Comparison of ENCODE assay signal across 8 cellular contexts in the genomic region with DNA sequence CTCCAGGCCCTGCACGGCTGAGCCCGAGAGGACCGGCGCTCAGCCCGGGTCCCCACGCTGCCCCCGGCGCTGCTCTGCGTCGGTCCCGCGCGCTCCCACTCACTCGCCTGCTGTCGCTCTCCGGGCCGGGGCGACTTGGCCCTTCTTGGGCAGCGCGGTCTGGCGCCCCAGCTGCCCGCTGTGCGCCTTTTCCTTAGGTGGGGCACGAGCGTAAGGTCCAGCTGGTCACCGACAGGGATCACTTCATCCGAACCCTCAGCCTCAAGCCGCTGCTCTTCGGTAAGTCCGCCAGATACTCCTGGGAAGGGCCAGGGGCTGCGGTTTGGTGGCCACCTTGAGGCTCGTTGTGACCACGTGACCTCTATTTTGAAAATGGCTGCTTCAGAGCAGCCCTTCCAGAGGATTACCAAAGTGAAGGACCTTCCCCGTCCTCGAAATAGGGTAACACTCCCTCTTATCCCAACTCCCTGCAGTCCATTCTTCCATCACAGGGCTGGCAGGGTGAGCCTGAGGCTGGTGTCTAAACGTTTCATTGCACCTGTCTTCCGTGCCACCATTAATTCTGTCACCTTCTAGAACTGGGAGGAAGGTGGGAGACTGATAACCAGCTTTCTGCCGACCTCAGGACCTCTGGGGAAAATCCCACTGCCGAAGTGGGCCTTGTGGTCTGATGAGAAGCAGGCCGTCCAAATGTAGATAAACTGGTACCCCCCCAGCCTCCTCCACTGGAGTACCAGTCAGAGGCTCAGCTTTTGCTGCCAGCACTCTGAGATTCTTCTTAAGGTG. TPM values are rescaled to one million over a fixed set of nuclear protein-coding genes. Genes with fewer than 3 reads are reported as not detected.
DNase-seq lines count a peak whose midpoint lies in the region; ATAC-seq and TF ChIP-seq lines count a peak whose summit lies in the region.

No MANE protein-coding gene starts in this region.

- H3K4me1 ChIP-seq in ovary (ENCODE audit: insufficient read depth): peaks cover 3% of the 10 kb centered on the region

- no peak for DNase-seq in Right ventricle myocardium superior
- no peak for DNase-seq in Right ventricle myocardium inferior (ENCODE audit: missing footprints)
- DNase-seq in activated CD4-positive, alpha-beta memory T cell treated with anti-CD3 and anti-CD28 coated beads, Interleukin-2, amount 10 ng/mL, durations not matched to agents 7 days and 5 days: peak; percentile 58
- peak; percentile 28 for DNase-seq in fibroblast of villous mesenchyme (ENCODE audit: low read depth)
- peak in 2 of 5 donors; percentile 50 to 55 for DNase-seq in ovary
- no peak for DNase-seq in foreskin melanocyte
- DNase-seq in GM19238 (ENCODE audit: insufficient read length, low spot score): no peak

- CTCF ChIA-PET in activated CD4-positive, alpha-beta memory T cell treated with anti-CD3 and anti-CD28 coated beads, Interleukin-2, amount 10 ng/mL, durations not matched to agents 7 days and 5 days (lab: Charles Lee): interaction anchor here (1.0 to 9.4 kb wide), 4 partner anchors 9 to 103 kb away, joined by 4 to 124 read pairs (median 50); a partner anchor contains a TSS

- no peaks in the 10 kb centered on the region for H3K27me3 Mint-ChIP-seq in activated CD4-positive, alpha-beta memory T cell treated with anti-CD3 and anti-CD28 coated beads, Interleukin-2, amount 10 ng/mL, durations not matched to agents 7 days and 5 days

- no peaks in the 10 kb centered on the region for H3K36me3 ChIP-seq in ovary

- peaks cover 49% of the 10 kb centered on the region for H3K4me1 Mint-ChIP-seq in activated CD4-positive, alpha-beta memory T cell treated with anti-CD3 and anti-CD28 coated beads, Interleukin-2, amount 10 ng/mL, durations not matched to agents 7 days and 5 days

- intact Hi-C loops in Right ventricle myocardium superior (cut with DNase I): loop anchor here (10.0 kb wide), 1 partner anchor 454 kb away; no protein-coding TSS in a partner anchor
- intact Hi-C loops in Right ventricle myocardium inferior (cut with DNase I): no loop called here
- intact Hi-C loops in ovary (cut with DNase I): loop anchor here in 2 of 4 donors (2.0 to 10.0 kb wide), 2 partner anchors 16 to 454 kb away; a partner anchor contains a TSS

- peaks cover 19% of the 10 kb centered on the region for H3K36me3 Mint-ChIP-seq in activated CD4-positive, alpha-beta memory T cell treated with anti-CD3 and anti-CD28 coated beads, Interleukin-2, amount 10 ng/mL, durations not matched to agents 7 days and 5 days (ENCODE audit: low read depth)

- H3K9me3 ChIP-seq in ovary: no peaks in the 10 kb centered on the region

- peak overlapping the region; percentile 92 for H3K4me3 Mint-ChIP-seq in activated CD4-positive, alpha-beta memory T cell treated with anti-CD3 and anti-CD28 coated beads, Interleukin-2, amount 10 ng/mL, durations not matched to agents 7 days and 5 days

- H3K27me3 ChIP-seq in ovary: no peaks in the 10 kb centered on the region

- 1 to 4% (median 3%) methylated on average over 36 to 40 of the region's 40 CpGs for WGBS in ovary, 3 donors

- ATAC-seq in Right ventricle myocardium superior (ENCODE audit: poor library complexity): peak; percentile 32
- ATAC-seq in Right ventricle myocardium inferior: no peak
- peak; percentile 19 for ATAC-seq in HG03196 (IDR thresholded peaks at IDR 0.05; ENCODE audit: unreplicated experiment)

- no peaks in the 10 kb centered on the region for H3K9me3 Mint-ChIP-seq in activated CD4-positive, alpha-beta memory T cell treated with anti-CD3 and anti-CD28 coated beads, Interleukin-2, amount 10 ng/mL, durations not matched to agents 7 days and 5 days

- H3K4me3 ChIP-seq in fibroblast of villous mesenchyme (ENCODE audit: low read depth, low read length): peak overlapping the region; percentile 79
- H3K4me3 ChIP-seq in ovary: peak overlapping the region; percentile 68

- peak; percentile 1 for TF ChIP-seq POLR2A in ovary (IDR thresholded peaks at IDR 0.05)

- H3K27ac ChIP-seq in ovary: peak overlapping the region; percentile 95 to 96

- H3K27ac Mint-ChIP-seq in activated CD4-positive, alpha-beta memory T cell treated with anti-CD3 and anti-CD28 coated beads, Interleukin-2, amount 10 ng/mL, durations not matched to agents 7 days and 5 days: peak overlapping the region; percentile 90

- POLR2A ChIA-PET in activated CD4-positive, alpha-beta memory T cell treated with anti-CD3 and anti-CD28 coated beads, Interleukin-2, amount 10 ng/mL, durations not matched to agents 7 days and 5 days (lab: Charles Lee): interaction anchor here (0.8 to 9.0 kb wide), 10 partner anchors 9 to 274 kb away, joined by 3 to 190 read pairs (median 6); a partner anchor contains a TSS

- no peak for TF ChIP-seq EP300 in ovary (IDR thresholded peaks at IDR 0.05)

- no peak for TF ChIP-seq CTCF in fibroblast of villous mesenchyme (IDR thresholded peaks at IDR 0.05; ENCODE audit: insufficient read depth, low read depth, low read length)
- TF ChIP-seq CTCF in ovary (IDR thresholded peaks at IDR 0.05): no peak

RNA-seq across cellular contexts. Expression of a gene that starts 0.8 kb away (rescaled TPM):
- 25.1 TPM for total RNA-seq in Right ventricle myocardium superior
- total RNA-seq in Right ventricle myocardium inferior: 25.5 TPM
- 10 to 100 TPM; 48.4 to 49.9 TPM for total RNA-seq in activated CD4-positive, alpha-beta memory T cell treated with anti-CD3 and anti-CD28 coated beads, Interleukin-2, amount 10 ng/mL, durations not matched to agents 7 days and 5 days
- total RNA-seq in fibroblast of villous mesenchyme: 23.8 and 26.8 TPM in 2 replicates
- total RNA-seq in ovary: 100 to 1,000 TPM in 1 of 7 donors, 10 to 100 TPM in 6; 31.5 to 125 (median 46.5) TPM
- polyA plus RNA-seq in ovary: 10 to 100 TPM; 16.6 to 33.5 TPM

RNA-seq across cellular contexts. Expression of a gene that starts 16.4 kb away (rescaled TPM):
- total RNA-seq in Right ventricle myocardium superior (71.6 TPM), Right ventricle myocardium inferior (83.3 TPM), fibroblast of villous mesenchyme (75.6 and 77.3 TPM in 2 replicates), ovary (100 to 1,000 TPM; 116 to 289 (median 230) TPM)
- total RNA-seq in activated CD4-positive, alpha-beta memory T cell treated with anti-CD3 and anti-CD28 coated beads, Interleukin-2, amount 10 ng/mL, durations not matched to agents 7 days and 5 days: 100 to 1,000 TPM; 135 to 148 TPM
- 100 to 1,000 TPM; 109 to 196 TPM for polyA plus RNA-seq in ovary

RNA-seq across cellular contexts. Expression of a gene that starts 27.6 kb away (rescaled TPM):
- total RNA-seq in Right ventricle myocardium superior (7.9 TPM), Right ventricle myocardium inferior (9.0 TPM), fibroblast of villous mesenchyme (40.6 and 43.2 TPM in 2 replicates), ovary (10 to 100 TPM; 21.1 to 74.9 (median 27.5) TPM)
- total RNA-seq in activated CD4-positive, alpha-beta memory T cell treated with anti-CD3 and anti-CD28 coated beads, Interleukin-2, amount 10 ng/mL, durations not matched to agents 7 days and 5 days: 10 to 100 TPM; 21.6 to 24.5 TPM
- 10 to 100 TPM; 23.0 to 33.1 TPM for polyA plus RNA-seq in ovary

RNA-seq across cellular contexts. Expression of a gene that starts 31.1 kb away (rescaled TPM):
- 165 TPM for total RNA-seq in Right ventricle myocardium superior
- 157 TPM for total RNA-seq in Right ventricle myocardium inferior
- 100 to 1,000 TPM in 1 of 2 experiments, 10 to 100 TPM in 1; 98.1 to 108 TPM for total RNA-seq in activated CD4-positive, alpha-beta memory T cell treated with anti-CD3 and anti-CD28 coated beads, Interleukin-2, amount 10 ng/mL, durations not matched to agents 7 days and 5 days
- 39.3 and 48.3 TPM in 2 replicates for total RNA-seq in fibroblast of villous mesenchyme
- total RNA-seq in ovary: 100 to 1,000 TPM in 3 of 7 donors, 10 to 100 TPM in 4; 77.4 to 132 (median 96.3) TPM
- polyA plus RNA-seq in ovary: 10 to 100 TPM; 43.2 to 72.6 TPM

RNA-seq across cellular contexts. Expression of a gene that starts 38.4 kb away (rescaled TPM):
- total RNA-seq in Right ventricle myocardium superior (58.5 TPM), Right ventricle myocardium inferior (64.3 TPM), fibroblast of villous mesenchyme (225 and 260 TPM in 2 replicates), ovary (100 to 1,000 TPM; 264 to 523 (median 420) TPM)
- 100 to 1,000 TPM; 131 to 133 TPM for total RNA-seq in activated CD4-positive, alpha-beta memory T cell treated with anti-CD3 and anti-CD28 coated beads, Interleukin-2, amount 10 ng/mL, durations not matched to agents 7 days and 5 days
- 100 to 1,000 TPM; 295 to 381 TPM for polyA plus RNA-seq in ovary

Comparison
In these comparisons a context has a peak if more than half of its experiments do, and no peak if none do; other contexts are left out.
1. DNase-seq: peak in activated CD4-positive, alpha-beta memory T cell treated with anti-CD3 and anti-CD28 coated beads, Interleukin-2, amount 10 ng/mL, durations not matched to agents 7 days and 5 days (single experiment) and fibroblast of villous mesenchyme (single experiment); none in Right ventricle myocardium superior (single experiment), Right ventricle myocardium inferior (single experiment), foreskin melanocyte (single experiment) and GM19238 (single experiment).